In the genomic region with DNA sequence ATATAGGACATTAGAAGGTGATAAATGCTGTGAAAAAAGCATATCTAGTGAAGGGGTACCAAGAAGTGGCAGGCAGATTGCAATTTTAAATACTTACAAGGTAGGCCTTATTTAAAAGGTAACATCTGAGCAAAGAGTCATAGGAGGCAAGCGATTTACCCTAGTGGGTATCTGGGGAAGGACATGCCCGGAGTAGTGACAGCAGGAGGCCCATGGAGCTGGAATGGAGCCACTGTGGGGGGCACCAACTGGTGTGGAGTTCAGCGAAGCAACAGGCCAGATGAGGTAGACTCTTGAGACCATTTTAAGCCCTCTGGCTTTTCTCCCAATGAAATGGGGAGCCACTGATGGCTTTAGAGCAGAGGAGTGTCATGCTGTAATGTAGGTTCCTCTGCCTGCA, we compare ENCODE assay signal across 19 cellular contexts. TPM values are rescaled to one million over a fixed set of nuclear protein-coding genes. Genes with fewer than 3 reads are reported as not detected.
DNase-seq lines count a peak whose midpoint lies in the region; ATAC-seq, FAIRE-seq and TF ChIP-seq lines count a peak whose summit lies in the region.
"Had no signal": no experiment of that assay in that cellular context is flagged by ENCODE, and none has a peak within 500 bp of the region (broad histone marks: within the 10 kb centered on the region; RNA-seq: fewer than 3 reads in every experiment).

No MANE protein-coding gene starts in this region.

- no peaks in the 10 kb centered on the region for H3K27me3 ChIP-seq in CD4-positive, CD25-positive, alpha-beta regulatory T cell (ENCODE audit: control insufficient read depth, insufficient read depth, low read length)
- H3K27me3 ChIP-seq in bronchial epithelial cell (ENCODE audit: control insufficient read depth, insufficient read depth, low read length), result no peaks in the 10 kb centered on the region
- H3K27me3 ChIP-seq: BLaER1 treated with 17β-estradiol and CSF1 and Interleukin-3, amounts not matched to agents 10 nM and 100 nM; spleen had no signal

- no peaks in the 10 kb centered on the region for H3K27me3 Mint-ChIP-seq in CD4-positive, CD25-positive, alpha-beta regulatory T cell
- no peaks in the 10 kb centered on the region for H3K27me3 Mint-ChIP-seq in natural killer cell treated with Interleukin-12 subunit alpha and Interleukin-12 subunit beta and Interleukin-15 and Interleukin-18, amount 100 ng/mL, for 72 hours
- H3K27me3 Mint-ChIP-seq: IgD-negative memory B cell; naive thymus-derived CD8-positive, alpha-beta T cell had no signal

- H3K4me1 Mint-ChIP-seq in CD4-positive, CD25-positive, alpha-beta regulatory T cell, result no peaks in the 10 kb centered on the region
- H3K4me1 Mint-ChIP-seq in natural killer cell treated with Interleukin-12 subunit alpha and Interleukin-12 subunit beta and Interleukin-15 and Interleukin-18, amount 100 ng/mL, for 72 hours (ENCODE audit: low read depth in 2 of 2), result peaks cover 0 to 5% of the 10 kb centered on the region in 2 donors
- H3K4me1 Mint-ChIP-seq: naive thymus-derived CD8-positive, alpha-beta T cell had no signal

- no peak for DNase-seq in CD4-positive, CD25-positive, alpha-beta regulatory T cell
- DNase-seq in HEK293T (ENCODE audit: extremely low spot score) (peak; percentile 14), bronchial epithelial cell (ENCODE audit: low read depth) (no peak), iPS-NIHi11 (ENCODE audit: low spot score) (peak; percentile 35), NCI-H2171 treated with DMSO at 0.1 percent for 48 hours (lab: John Stamatoyannopoulos, UW) (no peak), ACHN (no peak)
- DNase-seq in natural killer cell treated with Interleukin-12 subunit alpha and Interleukin-12 subunit beta and Interleukin-15 and Interleukin-18, amount 100 ng/mL, for 72 hours (ENCODE audit: low spot score), result no peak
- DNase-seq: activated CD4-positive, alpha-beta T cell treated with anti-CD3 and anti-CD28 coated beads for 4 hours; activated CD8-positive, alpha-beta memory T cell treated with anti-CD3 and anti-CD28 coated beads, Interleukin-2, amount 50 U/mL, for 48 hours; dermis blood vessel endothelial cell; naive thymus-derived CD8-positive, alpha-beta T cell; NCI-H2029; psoas muscle; spleen had no signal

- peak overlapping the region in 2 of 3 donors; percentile 3 to 90 for H3K27ac Mint-ChIP-seq in CD4-positive, CD25-positive, alpha-beta regulatory T cell
- H3K27ac Mint-ChIP-seq in natural killer cell treated with Interleukin-12 subunit alpha and Interleukin-12 subunit beta and Interleukin-15 and Interleukin-18, amount 100 ng/mL, for 72 hours, result peak overlapping the region in 1 of 2 donors; percentile 3
- H3K27ac Mint-ChIP-seq: IgD-negative memory B cell had no signal

- POLR2A ChIA-PET in HEK293T (lab: Yijun Ruan, JAX), result no interaction called here

- no peak for FAIRE-seq in bronchial epithelial cell (lab: Jason Lieb, UNC)
- FAIRE-seq: keratinocyte had no signal

- ATAC-seq in CD4-positive, CD25-positive, alpha-beta regulatory T cell (ENCODE audit: low read depth in 2 of 2), result no peak
- no peak for ATAC-seq in HG02759 (IDR thresholded peaks at IDR 0.05; ENCODE audit: unreplicated experiment)
- no peak for ATAC-seq in natural killer cell treated with Interleukin-12 subunit alpha and Interleukin-12 subunit beta and Interleukin-15 and Interleukin-18, amount 100 ng/mL, for 72 hours
- ATAC-seq: esophagus mucosa; naive thymus-derived CD8-positive, alpha-beta T cell; psoas muscle had no signal

- H3K9me3 ChIP-seq in CD4-positive, CD25-positive, alpha-beta regulatory T cell (ENCODE audit: control insufficient read depth in 2 of 2, low read length in 2 of 2), result no peaks in the 10 kb centered on the region
- H3K9me3 ChIP-seq: psoas muscle, spleen had no signal

- no peaks in the 10 kb centered on the region for H3K4me1 ChIP-seq in CD4-positive, CD25-positive, alpha-beta regulatory T cell (ENCODE audit: control insufficient read depth, insufficient read depth, low read length, poor library complexity, severe bottlenecking)
- H3K4me1 ChIP-seq: BLaER1 treated with 17β-estradiol and CSF1 and Interleukin-3, amounts not matched to agents 10 nM and 100 nM; psoas muscle had no signal

- CTCF ChIA-PET in HEK293T (lab: Yijun Ruan, JAX), result no interaction called here

- H3K36me3 ChIP-seq in CD4-positive, CD25-positive, alpha-beta regulatory T cell (ENCODE audit: control insufficient read depth, insufficient read depth, low read length), result peaks cover 58% of the 10 kb centered on the region
- H3K36me3 ChIP-seq in bronchial epithelial cell (ENCODE audit: control insufficient read depth, insufficient read depth, low read length), result peaks cover 12% of the 10 kb centered on the region

- H3K27ac ChIP-seq in CD4-positive, CD25-positive, alpha-beta regulatory T cell (ENCODE audit: insufficient read depth, low read length, poor library complexity, severe bottlenecking), result no peak overlapping the region
- H3K27ac ChIP-seq: BLaER1 treated with 17β-estradiol and CSF1 and Interleukin-3, amounts not matched to agents 10 nM and 100 nM; psoas muscle; spleen had no signal

- peak; percentile 1 for TF ChIP-seq CTCF in bronchial epithelial cell (IDR thresholded peaks at IDR 0.05; ENCODE audit: insufficient read depth, low read length, severe bottlenecking)

- no peak overlapping the region for H3K4me3 ChIP-seq in CD4-positive, CD25-positive, alpha-beta regulatory T cell (ENCODE audit: low read depth, low read length)
- no peak overlapping the region for H3K4me3 ChIP-seq in bronchial epithelial cell (ENCODE audit: low read depth, low read length)
- H3K4me3 ChIP-seq: BLaER1 treated with 17β-estradiol and CSF1 and Interleukin-3, amounts not matched to agents 10 nM and 100 nM; psoas muscle; spleen had no signal

- H3K4me3 Mint-ChIP-seq in CD4-positive, CD25-positive, alpha-beta regulatory T cell, result no peak overlapping the region
- H3K4me3 Mint-ChIP-seq in natural killer cell treated with Interleukin-12 subunit alpha and Interleukin-12 subunit beta and Interleukin-15 and Interleukin-18, amount 100 ng/mL, for 72 hours, result no peak overlapping the region
- H3K4me3 Mint-ChIP-seq: IgD-negative memory B cell; naive thymus-derived CD8-positive, alpha-beta T cell had no signal

- peaks cover 43% of the 10 kb centered on the region for H3K36me3 Mint-ChIP-seq in CD4-positive, CD25-positive, alpha-beta regulatory T cell
- H3K36me3 Mint-ChIP-seq in natural killer cell treated with Interleukin-12 subunit alpha and Interleukin-12 subunit beta and Interleukin-15 and Interleukin-18, amount 100 ng/mL, for 72 hours, result peaks cover 27% of the 10 kb centered on the region

- H3K9me3 Mint-ChIP-seq in CD4-positive, CD25-positive, alpha-beta regulatory T cell, result no peaks in the 10 kb centered on the region
- no peaks in the 10 kb centered on the region for H3K9me3 Mint-ChIP-seq in natural killer cell treated with Interleukin-12 subunit alpha and Interleukin-12 subunit beta and Interleukin-15 and Interleukin-18, amount 100 ng/mL, for 72 hours
- H3K9me3 Mint-ChIP-seq: IgD-negative memory B cell; naive thymus-derived CD8-positive, alpha-beta T cell had no signal

- in situ Hi-C loops in ACHN (cut with HindIII; ENCODE audit: low pct_ligation_motif_present, low pct_unique_long_range_greater_than_20kb, low sequenced_read_pairs), result no loop called here

TF ChIP-seq in HEK293T, 16 proteins besides CTCF, POLR2A, EP300 and RAD21:
- TF ChIP-seq FOXM1 (IDR thresholded peaks at IDR 0.05; ENCODE audit: borderline replicate concordance) (no peak), SUZ12 (IDR thresholded peaks at IDR 0.05) (no peak), LEF1 (IDR thresholded peaks at IDR 0.05; ENCODE audit: borderline replicate concordance) (no peak)
- TF ChIP-seq, protein P1, sequence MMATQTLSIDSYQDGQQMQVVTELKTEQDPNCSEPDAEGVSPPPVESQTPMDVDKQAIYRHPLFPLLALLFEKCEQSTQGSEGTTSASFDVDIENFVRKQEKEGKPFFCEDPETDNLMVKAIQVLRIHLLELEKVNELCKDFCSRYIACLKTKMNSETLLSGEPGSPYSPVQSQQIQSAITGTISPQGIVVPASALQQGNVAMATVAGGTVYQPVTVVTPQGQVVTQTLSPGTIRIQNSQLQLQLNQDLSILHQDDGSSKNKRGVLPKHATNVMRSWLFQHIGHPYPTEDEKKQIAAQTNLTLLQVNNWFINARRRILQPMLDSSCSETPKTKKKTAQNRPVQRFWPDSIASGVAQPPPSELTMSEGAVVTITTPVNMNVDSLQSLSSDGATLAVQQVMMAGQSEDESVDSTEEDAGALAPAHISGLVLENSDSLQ (IDR thresholded peaks at IDR 0.05), result no peak
TF ChIP-seq in HEK293T: peak in this region for 0.

RNA-seq across cellular contexts. Expression of a gene that starts 37.3 kb away (rescaled TPM):
- total RNA-seq in CD4-positive, CD25-positive, alpha-beta regulatory T cell, result 38.3 TPM
- 10 to 100 TPM; 15.9 to 20.8 (median 16.1) TPM for polyA plus RNA-seq in CD4-positive, CD25-positive, alpha-beta regulatory T cell
- 15.6 and 18.4 TPM in 2 replicates for total RNA-seq in bronchial epithelial cell
- total RNA-seq in natural killer cell treated with Interleukin-12 subunit alpha and Interleukin-12 subunit beta and Interleukin-15 and Interleukin-18, amount 100 ng/mL, for 72 hours, result 10 to 100 TPM; 76.7 to 89.9 TPM

Comparison
In these comparisons a context has a peak if more than half of its experiments do, and no peak if none do; other contexts are left out.
1. DNase-seq: peak in HEK293T (single experiment) and iPS-NIHi11 (single experiment); none in CD4-positive, CD25-positive, alpha-beta regulatory T cell (0 of 3), bronchial epithelial cell (single experiment), NCI-H2171 treated with DMSO at 0.1 percent for 48 hours (single experiment), natural killer cell treated with Interleukin-12 subunit alpha and Interleukin-12 subunit beta and Interleukin-15 and Interleukin-18, amount 100 ng/mL, for 72 hours (single experiment) and ACHN (single experiment).